ENCODE assay signal across 22 cellular contexts in the genomic region with DNA sequence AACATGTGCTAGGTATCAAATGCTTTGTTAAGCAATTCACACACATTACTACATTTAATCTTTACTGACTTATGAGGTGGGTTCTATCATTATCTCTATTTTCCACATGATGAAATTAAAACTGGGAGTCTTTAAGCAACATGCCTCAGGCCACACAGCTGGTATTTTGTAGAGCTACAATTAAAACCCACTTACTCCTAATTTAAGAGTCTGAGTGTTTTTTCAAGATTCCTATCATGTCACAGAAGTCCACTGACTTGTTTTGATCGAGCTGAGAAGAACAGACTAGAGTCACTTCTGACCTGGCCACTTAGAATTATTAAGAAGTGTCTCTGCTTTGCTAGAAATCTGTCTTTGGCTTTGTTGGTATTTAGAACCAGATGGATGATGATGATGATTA.
A peak's percentile ranks its signal among the peaks of the same experiment; 100 is the strongest.
DNase-seq lines count a peak whose midpoint lies in the region; FAIRE-seq and TF ChIP-seq lines count a peak whose summit lies in the region.
"Had no signal": no experiment of that assay in that cellular context is flagged by ENCODE, and none has a peak within 500 bp of the region (broad histone marks: within the 10 kb centered on the region; RNA-seq: fewer than 3 reads in every experiment).

No MANE protein-coding gene starts in this region.

- no peak overlapping the region for H3K4me3 Mint-ChIP-seq in chondrocyte (ENCODE audit: unreplicated experiment)
- H3K4me3 Mint-ChIP-seq: CD4-positive, alpha-beta T cell; GM23338 had no signal

- no peaks in the 10 kb centered on the region for H3K4me1 Mint-ChIP-seq in chondrocyte (ENCODE audit: low read depth)

- H3K4me2 ChIP-seq in SK-N-SH (no peak overlapping the region), mesenchymal stem cell (ENCODE audit: low read length, poor library complexity, severe bottlenecking) (no peak overlapping the region)
- H3K4me2 ChIP-seq: A549, GM23338 had no signal

- H3K36me3 ChIP-seq in SK-N-SH (replicated peaks in 1 of 2; ENCODE audit: control insufficient read depth in 1 of 2, insufficient read depth in 2 of 2, low read length in 1 of 2): no peaks in the 10 kb centered on the region
- no peaks in the 10 kb centered on the region for H3K36me3 ChIP-seq in mesenchymal stem cell (ENCODE audit: control insufficient read depth in 1 of 2, insufficient read depth in 2 of 2, low read depth in 1 of 2, low read length in 2 of 2)

- no peaks in the 10 kb centered on the region for H3K27me3 ChIP-seq in SK-N-SH (ENCODE audit: insufficient read depth)
- peaks cover 0 to 6% of the 10 kb centered on the region in 2 experiments for H3K27me3 ChIP-seq in mesenchymal stem cell (ENCODE audit: control insufficient read depth in 1 of 2, insufficient read depth in 1 of 2, low read length in 2 of 2)

- POLR2A ChIA-PET in SK-N-SH (lab: Yijun Ruan, JAX): no interaction called here

- H3F3A ChIP-seq in SK-N-SH (replicated peaks; ENCODE audit: insufficient read depth): no peaks in the 10 kb centered on the region

- H4K20me1 ChIP-seq in SK-N-SH (ENCODE audit: insufficient read depth): no peaks in the 10 kb centered on the region

- H3K4me3 ChIP-seq in SK-N-SH (ENCODE audit: low read depth in 2 of 2, low read length in 1 of 2) (no peak overlapping the region), mesenchymal stem cell (ENCODE audit: insufficient read depth in 1 of 2, low read depth in 1 of 2, low read length in 2 of 2) (no peak overlapping the region)
- H3K4me3 ChIP-seq: A549, GM23338 had no signal

- TF ChIP-seq CTCF in D721Med (IDR thresholded peaks at IDR 0.05; ENCODE audit: insufficient read depth, missing control alignments) (no peak), SK-N-SH (IDR thresholded peaks at IDR 0.05) (no peak), chondrocyte (IDR thresholded peaks at IDR 0.05) (no peak)

- no peak for DNase-seq in D721Med (ENCODE audit: insufficient read length, low spot score)
- peak; percentile 83 for DNase-seq in NCI-H1436 treated with DMSO at 0.1 percent for 48 hours (lab: John Stamatoyannopoulos, UW)
- DNase-seq in NCI-H524 treated with DMSO at 0.1 percent for 48 hours (lab: John Stamatoyannopoulos, UW): peak; percentile 81
- peak; percentile 2 for DNase-seq in SK-N-SH
- DNase-seq in chondrocyte (ENCODE audit: low spot score): no peak
- no peak for DNase-seq in T-helper 2 cell
- DNase-seq in mesenchymal stem cell: no peak
- DNase-seq: AML-193; Caco-2; CD4-positive, alpha-beta T cell; DMS153; DND-41; EL; HCEC 1CT had no signal

- H3K9ac ChIP-seq in SK-N-SH (no peak overlapping the region), mesenchymal stem cell (ENCODE audit: low read length) (no peak overlapping the region)

- no peak overlapping the region for H2BK5ac ChIP-seq in mesenchymal stem cell (ENCODE audit: low read depth, low read length, poor library complexity, severe bottlenecking)

- no peak overlapping the region for H3K14ac ChIP-seq in mesenchymal stem cell (ENCODE audit: low read length in 2 of 2)

- CTCF ChIA-PET in SK-N-SH (lab: Yijun Ruan, JAX): interaction anchor here (0.8 kb wide), 1 partner anchor 61 kb away, joined by 4 read pairs; no protein-coding TSS in a partner anchor

- no peak for TF ChIP-seq RAD21 in SK-N-SH (IDR thresholded peaks at IDR 0.05; ENCODE audit: low read length)

- H3K27me3 Mint-ChIP-seq in chondrocyte (ENCODE audit: low read depth): peaks cover 18% of the 10 kb centered on the region

- no peaks in the 10 kb centered on the region for H3K79me1 ChIP-seq in mesenchymal stem cell (replicated peaks; ENCODE audit: low read length, poor library complexity, severe bottlenecking)

- H3K9me2 ChIP-seq in SK-N-SH: no peaks in the 10 kb centered on the region

- no peaks in the 10 kb centered on the region for H3K9me3 ChIP-seq in SK-N-SH
- H3K9me3 ChIP-seq in mesenchymal stem cell (ENCODE audit: control insufficient read depth, low read length): no peaks in the 10 kb centered on the region
- H3K9me3 ChIP-seq: A549, Caco-2 had no signal

- H3K4ac ChIP-seq in mesenchymal stem cell (ENCODE audit: low read depth in 1 of 2, low read length in 2 of 2): no peak overlapping the region

- peak; percentile 56 for FAIRE-seq in D721Med (lab: Jason Lieb, UNC)
- FAIRE-seq: A549, GM12892, GM18507, H54 had no signal

- no peak overlapping the region for H3K27ac Mint-ChIP-seq in chondrocyte (ENCODE audit: unreplicated experiment)
- H3K27ac Mint-ChIP-seq: CD4-positive, alpha-beta T cell; GM23338 had no signal

- TF ChIP-seq EP300 in SK-N-SH (IDR thresholded peaks at IDR 0.05; ENCODE audit: borderline replicate concordance in 1 of 2, low read depth in 1 of 2, low read length in 1 of 2): no peak

- H3K4me1 ChIP-seq in SK-N-SH (ENCODE audit: control insufficient read depth in 1 of 2, insufficient read depth in 2 of 2, low read depth in 1 of 2, low read length in 1 of 2): peaks cover 0 to 3% of the 10 kb centered on the region in 2 experiments; a peak in 2 of 4 replicates
- H3K4me1 ChIP-seq in mesenchymal stem cell (ENCODE audit: control insufficient read depth, insufficient read depth, low read depth, low read length): no peaks in the 10 kb centered on the region
- H3K4me1 ChIP-seq: A549, Caco-2 had no signal

- no peaks in the 10 kb centered on the region for H3K36me3 Mint-ChIP-seq in chondrocyte (ENCODE audit: low read depth)

- no peak overlapping the region for H3K18ac ChIP-seq in mesenchymal stem cell (ENCODE audit: low read depth in 1 of 2, low read length in 2 of 2)

- no peak overlapping the region for H4K8ac ChIP-seq in mesenchymal stem cell (ENCODE audit: low read length)

- WGBS in SK-N-SH (ENCODE audit: low lambda C conversion rate): 0% methylated on average over 1 of the region's 1 CpG
- WGBS in mesenchymal stem cell: 67% methylated on average over 1 of the region's 1 CpG

- H2AFZ ChIP-seq in SK-N-SH (ENCODE audit: low read depth): no peak overlapping the region
- no peak overlapping the region for H2AFZ ChIP-seq in mesenchymal stem cell (ENCODE audit: low read depth, low read length)
- H2AFZ ChIP-seq: GM23338 had no signal

- no peak overlapping the region for H3K27ac ChIP-seq in SK-N-SH (ENCODE audit: low read depth in 2 of 2, low read length in 1 of 2)
- H3K27ac ChIP-seq in mesenchymal stem cell (ENCODE audit: low read length, poor library complexity, severe bottlenecking): no peak overlapping the region
- H3K27ac ChIP-seq: 22Rv1, A549, C4-2B, HL-60 had no signal

- no peak overlapping the region for H2BK12ac ChIP-seq in mesenchymal stem cell (ENCODE audit: low read length in 2 of 2)

- H2AK5ac ChIP-seq in mesenchymal stem cell (ENCODE audit: low read length, severe bottlenecking): no peak overlapping the region

- no peak overlapping the region for H2BK120ac ChIP-seq in mesenchymal stem cell (ENCODE audit: low read depth, low read length)

- no peaks in the 10 kb centered on the region for H3K79me2 ChIP-seq in SK-N-SH (ENCODE audit: insufficient read depth)

- H4K91ac ChIP-seq in mesenchymal stem cell (ENCODE audit: low read length): no peak overlapping the region

- no peak overlapping the region for H2BK15ac ChIP-seq in mesenchymal stem cell (ENCODE audit: low read depth, poor library complexity, severe bottlenecking)

- no peaks in the 10 kb centered on the region for H3K9me3 Mint-ChIP-seq in chondrocyte (ENCODE audit: low read depth)
- H3K9me3 Mint-ChIP-seq: CD4-positive, alpha-beta T cell had no signal

- H3K23ac ChIP-seq in mesenchymal stem cell (ENCODE audit: low read length in 2 of 2): no peak overlapping the region

TF ChIP-seq in SK-N-SH, 30 proteins besides CTCF, POLR2A, EP300 and RAD21:
- TF ChIP-seq GATA2 (CRISPR knock-in tag; IDR thresholded peaks at IDR 0.05) (peak; percentile 21; the same call in 1 of the 2 replicates), CHD2 (IDR thresholded peaks at IDR 0.05; ENCODE audit: low read length, partially characterized antibody) (no peak), TCF12 (IDR thresholded peaks at IDR 0.05) (no peak), NRF1 (IDR thresholded peaks at IDR 0.05; ENCODE audit: low read depth, low read length) (no peak), TAF1 (IDR thresholded peaks at IDR 0.05; ENCODE audit: borderline replicate concordance, low read depth, low read length) (no peak)

Comparison
In these comparisons a context has a peak if more than half of its experiments do, and no peak if none do; other contexts are left out.
1. DNase-seq: peak in NCI-H1436 treated with DMSO at 0.1 percent for 48 hours (single experiment), NCI-H524 treated with DMSO at 0.1 percent for 48 hours (single experiment) and SK-N-SH (single experiment); none in D721Med (single experiment), chondrocyte (single experiment), T-helper 2 cell (0 of 5) and mesenchymal stem cell (single experiment).